Comparison of ENCODE assay signal across 1 cellular context in the genomic region with DNA sequence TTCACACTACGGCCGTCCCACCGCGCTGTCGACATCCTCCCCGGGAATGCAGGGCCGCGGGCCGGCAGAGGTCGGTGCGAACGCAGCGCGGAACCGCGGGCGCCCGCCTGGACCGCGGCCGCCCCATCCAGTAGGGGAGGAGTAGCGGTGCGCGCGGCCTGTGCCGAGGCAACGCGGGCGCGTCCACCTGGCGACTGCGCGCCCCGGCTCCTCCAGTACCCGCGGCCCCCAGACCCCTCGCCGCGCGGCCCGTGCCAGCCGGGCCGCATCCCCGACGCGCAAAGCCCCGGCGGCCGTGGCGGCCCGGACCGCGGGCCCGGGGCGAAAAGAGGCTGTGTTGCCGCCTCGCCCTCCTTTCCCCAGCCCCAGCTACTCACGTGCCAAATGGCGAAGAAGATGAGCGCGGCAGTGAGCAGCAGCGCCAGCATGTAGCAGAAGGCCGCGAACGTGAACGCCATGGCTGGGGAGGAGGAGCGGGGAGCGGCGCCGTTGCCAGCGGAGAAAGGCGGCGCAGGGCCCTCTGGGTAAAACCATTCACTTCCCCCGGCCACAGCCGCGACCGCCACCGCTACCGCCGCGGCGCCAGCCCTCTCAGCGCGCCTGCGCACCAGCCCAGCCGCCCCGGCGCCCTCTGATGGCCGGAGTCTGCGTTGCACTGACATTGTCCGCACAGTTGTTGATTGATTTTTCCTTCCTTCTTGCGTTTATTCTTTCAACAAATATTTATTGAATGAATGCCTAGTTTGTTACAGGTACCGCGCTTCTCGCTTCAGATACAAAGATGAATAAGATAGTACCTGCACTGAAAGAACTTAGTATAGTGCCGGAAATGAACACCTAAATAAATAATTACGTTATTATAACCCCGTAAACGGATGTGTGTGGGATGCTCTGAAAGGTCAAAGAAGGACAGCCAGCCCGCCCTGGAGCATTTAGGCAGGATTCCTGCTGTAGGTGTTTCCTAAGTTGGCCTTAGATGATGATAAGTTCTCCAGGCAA.
TF ChIP-seq lines count a peak whose summit lies in the region.

A gene (minus strand): TSS at position 505 of the 999 bp plus-strand sequence. CDS start 47 bp downstream, at position 458.

TF ChIP-seq in HepG2, 621 proteins besides CTCF, POLR2A, EP300 and RAD21 (continued from another document and continues in another):
- TF ChIP-seq, protein P1, sequence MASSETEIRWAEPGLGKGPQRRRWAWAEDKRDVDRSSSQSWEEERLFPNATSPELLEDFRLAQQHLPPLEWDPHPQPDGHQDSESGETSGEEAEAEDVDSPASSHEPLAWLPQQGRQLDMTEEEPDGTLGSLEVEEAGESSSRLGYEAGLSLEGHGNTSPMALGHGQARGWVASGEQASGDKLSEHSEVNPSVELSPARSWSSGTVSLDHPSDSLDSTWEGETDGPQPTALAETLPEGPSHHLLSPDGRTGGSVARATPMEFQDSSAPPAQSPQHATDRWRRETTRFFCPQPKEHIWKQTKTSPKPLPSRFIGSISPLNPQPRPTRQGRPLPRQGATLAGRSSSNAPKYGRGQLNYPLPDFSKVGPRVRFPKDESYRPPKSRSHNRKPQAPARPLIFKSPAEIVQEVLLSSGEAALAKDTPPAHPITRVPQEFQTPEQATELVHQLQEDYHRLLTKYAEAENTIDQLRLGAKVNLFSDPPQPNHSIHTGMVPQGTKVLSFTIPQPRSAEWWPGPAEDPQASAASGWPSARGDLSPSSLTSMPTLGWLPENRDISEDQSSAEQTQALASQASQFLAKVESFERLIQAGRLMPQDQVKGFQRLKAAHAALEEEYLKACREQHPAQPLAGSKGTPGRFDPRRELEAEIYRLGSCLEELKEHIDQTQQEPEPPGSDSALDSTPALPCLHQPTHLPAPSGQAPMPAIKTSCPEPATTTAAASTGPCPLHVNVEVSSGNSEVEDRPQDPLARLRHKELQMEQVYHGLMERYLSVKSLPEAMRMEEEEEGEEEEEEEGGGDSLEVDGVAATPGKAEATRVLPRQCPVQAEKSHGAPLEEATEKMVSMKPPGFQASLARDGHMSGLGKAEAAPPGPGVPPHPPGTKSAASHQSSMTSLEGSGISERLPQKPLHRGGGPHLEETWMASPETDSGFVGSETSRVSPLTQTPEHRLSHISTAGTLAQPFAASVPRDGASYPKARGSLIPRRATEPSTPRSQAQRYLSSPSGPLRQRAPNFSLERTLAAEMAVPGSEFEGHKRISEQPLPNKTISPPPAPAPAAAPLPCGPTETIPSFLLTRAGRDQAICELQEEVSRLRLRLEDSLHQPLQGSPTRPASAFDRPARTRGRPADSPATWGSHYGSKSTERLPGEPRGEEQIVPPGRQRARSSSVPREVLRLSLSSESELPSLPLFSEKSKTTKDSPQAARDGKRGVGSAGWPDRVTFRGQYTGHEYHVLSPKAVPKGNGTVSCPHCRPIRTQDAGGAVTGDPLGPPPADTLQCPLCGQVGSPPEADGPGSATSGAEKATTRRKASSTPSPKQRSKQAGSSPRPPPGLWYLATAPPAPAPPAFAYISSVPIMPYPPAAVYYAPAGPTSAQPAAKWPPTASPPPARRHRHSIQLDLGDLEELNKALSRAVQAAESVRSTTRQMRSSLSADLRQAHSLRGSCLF (CRISPR knock-in tag; IDR thresholded peaks at IDR 0.05; ENCODE audit: borderline replicate concordance): no peak
- TF ChIP-seq, protein P2, sequence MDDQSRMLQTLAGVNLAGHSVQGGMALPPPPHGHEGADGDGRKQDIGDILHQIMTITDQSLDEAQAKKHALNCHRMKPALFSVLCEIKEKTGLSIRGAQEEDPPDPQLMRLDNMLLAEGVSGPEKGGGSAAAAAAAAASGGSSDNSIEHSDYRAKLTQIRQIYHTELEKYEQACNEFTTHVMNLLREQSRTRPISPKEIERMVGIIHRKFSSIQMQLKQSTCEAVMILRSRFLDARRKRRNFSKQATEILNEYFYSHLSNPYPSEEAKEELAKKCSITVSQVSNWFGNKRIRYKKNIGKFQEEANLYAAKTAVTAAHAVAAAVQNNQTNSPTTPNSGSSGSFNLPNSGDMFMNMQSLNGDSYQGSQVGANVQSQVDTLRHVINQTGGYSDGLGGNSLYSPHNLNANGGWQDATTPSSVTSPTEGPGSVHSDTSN (CRISPR knock-in tag; IDR thresholded peaks at IDR 0.05; ENCODE audit: borderline replicate concordance): no peak
- TF ChIP-seq HES4 (CRISPR knock-in tag; IDR thresholded peaks at IDR 0.05; ENCODE audit: borderline replicate concordance) (no peak), GFI1 (CRISPR knock-in tag; IDR thresholded peaks at IDR 0.05; ENCODE audit: borderline replicate concordance) (no peak; the same call in 1 of the 2 replicates), KAT2B (IDR thresholded peaks at IDR 0.05; ENCODE audit: borderline replicate concordance, low read depth, low read length) (peak; percentile 67; the same call in 1 of the 2 replicates), GPN1 (CRISPR knock-in tag; IDR thresholded peaks at IDR 0.05; ENCODE audit: borderline replicate concordance) (no peak), CC2D1A (CRISPR knock-in tag; IDR thresholded peaks at IDR 0.05) (no peak), SMC3 (IDR thresholded peaks at IDR 0.05; ENCODE audit: low read length) (peak; percentile 37; the same call in 1 of the 2 replicates), ZBTB42 (CRISPR knock-in tag; IDR thresholded peaks at IDR 0.05) (no peak), ZNF256 (CRISPR knock-in tag; conservative IDR thresholded peaks at IDR 0.05) (no peak), XRCC5 (optimal IDR thresholded peaks at IDR 0.05; ENCODE audit: low read length) (peak; percentile 84), SMARCC2 (IDR thresholded peaks at IDR 0.05) (no peak), ZNF563 (CRISPR knock-in tag; IDR thresholded peaks at IDR 0.05) (peak; percentile 83), ZBTB7A (CRISPR knock-in tag; IDR thresholded peaks at IDR 0.05) (no peak; the same call in 1 of the 2 replicates), ZNF749 (CRISPR knock-in tag; IDR thresholded peaks at IDR 0.05; ENCODE audit: borderline replicate concordance) (0 out of 2 replicates have a peak, but pooled peaks have one; percentile 50), BRCA1 (CRISPR knock-in tag; IDR thresholded peaks at IDR 0.05) (no peak), IKZF4 (CRISPR knock-in tag; IDR thresholded peaks at IDR 0.05; ENCODE audit: borderline replicate concordance, low read depth, not compliant biosample characterization) (peak; percentile 51), ZNF235 (CRISPR knock-in tag; IDR thresholded peaks at IDR 0.05; ENCODE audit: borderline replicate concordance) (peak; percentile 52; the same call in 1 of the 2 replicates), PCBP1 (IDR thresholded peaks at IDR 0.05; ENCODE audit: borderline replicate concordance, low read depth, low read length) (no peak), RFX5 (IDR thresholded peaks at IDR 0.05; ENCODE audit: low read depth, low read length) (peak; percentile 5; the same call in 1 of the 2 replicates), NBN (conservative IDR thresholded peaks at IDR 0.05) (no peak), RBAK (CRISPR knock-in tag; IDR thresholded peaks at IDR 0.05) (no peak), SP5 (CRISPR knock-in tag; IDR thresholded peaks at IDR 0.05; ENCODE audit: borderline replicate concordance, low read depth) (peak; percentile 0; the same call in 1 of the 2 replicates), ZNF207 (IDR thresholded peaks at IDR 0.05; ENCODE audit: borderline replicate concordance) (no peak), THAP11 (CRISPR knock-in tag; IDR thresholded peaks at IDR 0.05) (peak; percentile 78)
- TF ChIP-seq, protein P3, sequence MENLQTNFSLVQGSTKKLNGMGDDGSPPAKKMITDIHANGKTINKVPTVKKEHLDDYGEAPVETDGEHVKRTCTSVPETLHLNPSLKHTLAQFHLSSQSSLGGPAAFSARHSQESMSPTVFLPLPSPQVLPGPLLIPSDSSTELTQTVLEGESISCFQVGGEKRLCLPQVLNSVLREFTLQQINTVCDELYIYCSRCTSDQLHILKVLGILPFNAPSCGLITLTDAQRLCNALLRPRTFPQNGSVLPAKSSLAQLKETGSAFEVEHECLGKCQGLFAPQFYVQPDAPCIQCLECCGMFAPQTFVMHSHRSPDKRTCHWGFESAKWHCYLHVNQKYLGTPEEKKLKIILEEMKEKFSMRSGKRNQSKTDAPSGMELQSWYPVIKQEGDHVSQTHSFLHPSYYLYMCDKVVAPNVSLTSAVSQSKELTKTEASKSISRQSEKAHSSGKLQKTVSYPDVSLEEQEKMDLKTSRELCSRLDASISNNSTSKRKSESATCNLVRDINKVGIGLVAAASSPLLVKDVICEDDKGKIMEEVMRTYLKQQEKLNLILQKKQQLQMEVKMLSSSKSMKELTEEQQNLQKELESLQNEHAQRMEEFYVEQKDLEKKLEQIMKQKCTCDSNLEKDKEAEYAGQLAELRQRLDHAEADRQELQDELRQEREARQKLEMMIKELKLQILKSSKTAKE (CRISPR knock-in tag; IDR thresholded peaks at IDR 0.05; ENCODE audit: borderline replicate concordance): peak; percentile 43; the same call in 1 of the 2 replicates
- TF ChIP-seq, protein P4, sequence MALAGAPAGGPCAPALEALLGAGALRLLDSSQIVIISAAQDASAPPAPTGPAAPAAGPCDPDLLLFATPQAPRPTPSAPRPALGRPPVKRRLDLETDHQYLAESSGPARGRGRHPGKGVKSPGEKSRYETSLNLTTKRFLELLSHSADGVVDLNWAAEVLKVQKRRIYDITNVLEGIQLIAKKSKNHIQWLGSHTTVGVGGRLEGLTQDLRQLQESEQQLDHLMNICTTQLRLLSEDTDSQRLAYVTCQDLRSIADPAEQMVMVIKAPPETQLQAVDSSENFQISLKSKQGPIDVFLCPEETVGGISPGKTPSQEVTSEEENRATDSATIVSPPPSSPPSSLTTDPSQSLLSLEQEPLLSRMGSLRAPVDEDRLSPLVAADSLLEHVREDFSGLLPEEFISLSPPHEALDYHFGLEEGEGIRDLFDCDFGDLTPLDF (CRISPR knock-in tag; IDR thresholded peaks at IDR 0.05): 0 out of 2 replicates have a peak, but pooled peaks have one; percentile 1
- TF ChIP-seq, protein P5, sequence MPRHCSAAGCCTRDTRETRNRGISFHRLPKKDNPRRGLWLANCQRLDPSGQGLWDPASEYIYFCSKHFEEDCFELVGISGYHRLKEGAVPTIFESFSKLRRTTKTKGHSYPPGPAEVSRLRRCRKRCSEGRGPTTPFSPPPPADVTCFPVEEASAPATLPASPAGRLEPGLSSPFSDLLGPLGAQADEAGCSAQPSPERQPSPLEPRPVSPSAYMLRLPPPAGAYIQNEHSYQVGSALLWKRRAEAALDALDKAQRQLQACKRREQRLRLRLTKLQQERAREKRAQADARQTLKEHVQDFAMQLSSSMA (CRISPR knock-in tag; IDR thresholded peaks at IDR 0.05): no peak
- TF ChIP-seq, protein P6, sequence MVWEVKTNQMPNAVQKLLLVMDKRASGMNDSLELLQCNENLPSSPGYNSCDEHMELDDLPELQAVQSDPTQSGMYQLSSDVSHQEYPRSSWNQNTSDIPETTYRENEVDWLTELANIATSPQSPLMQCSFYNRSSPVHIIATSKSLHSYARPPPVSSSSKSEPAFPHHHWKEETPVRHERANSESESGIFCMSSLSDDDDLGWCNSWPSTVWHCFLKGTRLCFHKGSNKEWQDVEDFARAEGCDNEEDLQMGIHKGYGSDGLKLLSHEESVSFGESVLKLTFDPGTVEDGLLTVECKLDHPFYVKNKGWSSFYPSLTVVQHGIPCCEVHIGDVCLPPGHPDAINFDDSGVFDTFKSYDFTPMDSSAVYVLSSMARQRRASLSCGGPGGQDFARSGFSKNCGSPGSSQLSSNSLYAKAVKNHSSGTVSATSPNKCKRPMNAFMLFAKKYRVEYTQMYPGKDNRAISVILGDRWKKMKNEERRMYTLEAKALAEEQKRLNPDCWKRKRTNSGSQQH (CRISPR knock-in tag; IDR thresholded peaks at IDR 0.05; ENCODE audit: low read depth): peak; percentile 94; the same call in 1 of the 2 replicates
- TF ChIP-seq, protein P7, sequence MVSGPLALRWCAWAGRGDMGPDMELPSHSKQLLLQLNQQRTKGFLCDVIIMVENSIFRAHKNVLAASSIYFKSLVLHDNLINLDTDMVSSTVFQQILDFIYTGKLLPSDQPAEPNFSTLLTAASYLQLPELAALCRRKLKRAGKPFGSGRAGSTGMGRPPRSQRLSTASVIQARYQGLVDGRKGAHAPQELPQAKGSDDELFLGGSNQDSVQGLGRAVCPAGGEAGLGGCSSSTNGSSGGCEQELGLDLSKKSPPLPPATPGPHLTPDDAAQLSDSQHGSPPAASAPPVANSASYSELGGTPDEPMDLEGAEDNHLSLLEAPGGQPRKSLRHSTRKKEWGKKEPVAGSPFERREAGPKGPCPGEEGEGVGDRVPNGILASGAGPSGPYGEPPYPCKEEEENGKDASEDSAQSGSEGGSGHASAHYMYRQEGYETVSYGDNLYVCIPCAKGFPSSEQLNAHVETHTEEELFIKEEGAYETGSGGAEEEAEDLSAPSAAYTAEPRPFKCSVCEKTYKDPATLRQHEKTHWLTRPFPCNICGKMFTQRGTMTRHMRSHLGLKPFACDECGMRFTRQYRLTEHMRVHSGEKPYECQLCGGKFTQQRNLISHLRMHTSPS (CRISPR knock-in tag; IDR thresholded peaks at IDR 0.05; ENCODE audit: low read depth): no peak
- TF ChIP-seq, protein P8, sequence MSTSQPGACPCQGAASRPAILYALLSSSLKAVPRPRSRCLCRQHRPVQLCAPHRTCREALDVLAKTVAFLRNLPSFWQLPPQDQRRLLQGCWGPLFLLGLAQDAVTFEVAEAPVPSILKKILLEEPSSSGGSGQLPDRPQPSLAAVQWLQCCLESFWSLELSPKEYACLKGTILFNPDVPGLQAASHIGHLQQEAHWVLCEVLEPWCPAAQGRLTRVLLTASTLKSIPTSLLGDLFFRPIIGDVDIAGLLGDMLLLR (CRISPR knock-in tag; IDR thresholded peaks at IDR 0.05): peak; percentile 60; the same call in 1 of the 2 replicates
- TF ChIP-seq, protein P9, sequence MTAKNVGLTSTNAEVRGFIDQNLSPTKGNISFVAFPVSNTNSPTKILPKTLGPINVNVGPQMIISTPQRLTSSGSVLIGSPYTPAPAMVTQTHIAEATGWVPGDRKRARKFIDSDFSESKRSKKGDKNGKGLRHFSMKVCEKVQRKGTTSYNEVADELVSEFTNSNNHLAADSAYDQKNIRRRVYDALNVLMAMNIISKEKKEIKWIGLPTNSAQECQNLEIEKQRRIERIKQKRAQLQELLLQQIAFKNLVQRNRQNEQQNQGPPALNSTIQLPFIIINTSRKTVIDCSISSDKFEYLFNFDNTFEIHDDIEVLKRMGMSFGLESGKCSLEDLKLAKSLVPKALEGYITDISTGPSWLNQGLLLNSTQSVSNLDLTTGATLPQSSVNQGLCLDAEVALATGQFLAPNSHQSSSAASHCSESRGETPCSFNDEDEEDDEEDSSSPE (CRISPR knock-in tag; IDR thresholded peaks at IDR 0.05): peak; percentile 55; the same call in 1 of the 2 replicates
- TF ChIP-seq, protein P10, sequence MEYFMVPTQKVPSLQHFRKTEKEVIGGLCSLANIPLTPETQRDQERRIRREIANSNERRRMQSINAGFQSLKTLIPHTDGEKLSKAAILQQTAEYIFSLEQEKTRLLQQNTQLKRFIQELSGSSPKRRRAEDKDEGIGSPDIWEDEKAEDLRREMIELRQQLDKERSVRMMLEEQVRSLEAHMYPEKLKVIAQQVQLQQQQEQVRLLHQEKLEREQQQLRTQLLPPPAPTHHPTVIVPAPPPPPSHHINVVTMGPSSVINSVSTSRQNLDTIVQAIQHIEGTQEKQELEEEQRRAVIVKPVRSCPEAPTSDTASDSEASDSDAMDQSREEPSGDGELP (IDR thresholded peaks at IDR 0.05; ENCODE audit: borderline replicate concordance, low read depth): no peak
- TF ChIP-seq, protein P11, sequence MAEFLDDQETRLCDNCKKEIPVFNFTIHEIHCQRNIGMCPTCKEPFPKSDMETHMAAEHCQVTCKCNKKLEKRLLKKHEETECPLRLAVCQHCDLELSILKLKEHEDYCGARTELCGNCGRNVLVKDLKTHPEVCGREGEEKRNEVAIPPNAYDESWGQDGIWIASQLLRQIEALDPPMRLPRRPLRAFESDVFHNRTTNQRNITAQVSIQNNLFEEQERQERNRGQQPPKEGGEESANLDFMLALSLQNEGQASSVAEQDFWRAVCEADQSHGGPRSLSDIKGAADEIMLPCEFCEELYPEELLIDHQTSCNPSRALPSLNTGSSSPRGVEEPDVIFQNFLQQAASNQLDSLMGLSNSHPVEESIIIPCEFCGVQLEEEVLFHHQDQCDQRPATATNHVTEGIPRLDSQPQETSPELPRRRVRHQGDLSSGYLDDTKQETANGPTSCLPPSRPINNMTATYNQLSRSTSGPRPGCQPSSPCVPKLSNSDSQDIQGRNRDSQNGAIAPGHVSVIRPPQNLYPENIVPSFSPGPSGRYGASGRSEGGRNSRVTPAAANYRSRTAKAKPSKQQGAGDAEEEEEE (CRISPR knock-in tag; IDR thresholded peaks at IDR 0.05; ENCODE audit: borderline replicate concordance): no peak
